In the genomic region with DNA sequence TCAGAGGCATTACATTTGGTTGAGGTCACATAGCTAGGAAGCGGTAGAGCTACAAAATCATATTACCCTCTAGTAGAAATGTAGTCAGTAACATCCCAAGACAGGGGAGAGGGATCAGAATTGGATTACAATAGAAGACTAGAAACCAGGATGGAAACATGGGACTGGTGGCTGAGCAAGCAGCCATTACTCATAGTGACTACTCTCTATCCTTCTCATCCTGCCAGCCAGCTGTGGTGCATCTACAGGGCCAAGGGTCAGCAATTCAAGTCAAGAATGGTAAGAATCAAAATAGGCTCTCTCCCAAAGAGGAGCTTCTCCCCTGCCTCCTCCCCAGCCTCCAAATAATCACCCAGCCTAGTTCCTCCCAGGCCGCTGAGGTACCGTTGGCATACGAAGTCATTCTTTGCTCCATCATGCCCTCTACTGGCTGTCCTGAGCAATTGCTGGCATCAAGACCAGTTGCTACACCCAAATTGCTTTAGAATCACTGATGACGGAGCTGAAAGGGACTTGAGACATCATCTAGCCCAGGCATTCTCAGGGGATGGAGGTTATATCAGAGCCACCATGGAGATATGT, we compare ENCODE assay signal across 1 cellular context.
TF ChIP-seq lines count a peak whose summit lies in the region.

No MANE protein-coding gene starts in this region.

TF ChIP-seq in Ishikawa, 13 proteins besides CTCF, POLR2A, EP300 and RAD21 (continued from another document):
- TF ChIP-seq, protein P1, sequence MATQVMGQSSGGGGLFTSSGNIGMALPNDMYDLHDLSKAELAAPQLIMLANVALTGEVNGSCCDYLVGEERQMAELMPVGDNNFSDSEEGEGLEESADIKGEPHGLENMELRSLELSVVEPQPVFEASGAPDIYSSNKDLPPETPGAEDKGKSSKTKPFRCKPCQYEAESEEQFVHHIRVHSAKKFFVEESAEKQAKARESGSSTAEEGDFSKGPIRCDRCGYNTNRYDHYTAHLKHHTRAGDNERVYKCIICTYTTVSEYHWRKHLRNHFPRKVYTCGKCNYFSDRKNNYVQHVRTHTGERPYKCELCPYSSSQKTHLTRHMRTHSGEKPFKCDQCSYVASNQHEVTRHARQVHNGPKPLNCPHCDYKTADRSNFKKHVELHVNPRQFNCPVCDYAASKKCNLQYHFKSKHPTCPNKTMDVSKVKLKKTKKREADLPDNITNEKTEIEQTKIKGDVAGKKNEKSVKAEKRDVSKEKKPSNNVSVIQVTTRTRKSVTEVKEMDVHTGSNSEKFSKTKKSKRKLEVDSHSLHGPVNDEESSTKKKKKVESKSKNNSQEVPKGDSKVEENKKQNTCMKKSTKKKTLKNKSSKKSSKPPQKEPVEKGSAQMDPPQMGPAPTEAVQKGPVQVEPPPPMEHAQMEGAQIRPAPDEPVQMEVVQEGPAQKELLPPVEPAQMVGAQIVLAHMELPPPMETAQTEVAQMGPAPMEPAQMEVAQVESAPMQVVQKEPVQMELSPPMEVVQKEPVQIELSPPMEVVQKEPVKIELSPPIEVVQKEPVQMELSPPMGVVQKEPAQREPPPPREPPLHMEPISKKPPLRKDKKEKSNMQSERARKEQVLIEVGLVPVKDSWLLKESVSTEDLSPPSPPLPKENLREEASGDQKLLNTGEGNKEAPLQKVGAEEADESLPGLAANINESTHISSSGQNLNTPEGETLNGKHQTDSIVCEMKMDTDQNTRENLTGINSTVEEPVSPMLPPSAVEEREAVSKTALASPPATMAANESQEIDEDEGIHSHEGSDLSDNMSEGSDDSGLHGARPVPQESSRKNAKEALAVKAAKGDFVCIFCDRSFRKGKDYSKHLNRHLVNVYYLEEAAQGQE (IDR thresholded peaks at IDR 0.05; ENCODE audit: low read depth) = no peak
- TF ChIP-seq TCF12 (IDR thresholded peaks at IDR 0.05; ENCODE audit: low read depth) (no peak), TAF1 (IDR thresholded peaks at IDR 0.05; ENCODE audit: low read depth) (no peak), YY1 (IDR thresholded peaks at IDR 0.05; ENCODE audit: low read depth) (no peak), FOXM1 (IDR thresholded peaks at IDR 0.05; ENCODE audit: borderline replicate concordance, low read depth) (no peak), TEAD4 (IDR thresholded peaks at IDR 0.05) (no peak), ZBTB7A (IDR thresholded peaks at IDR 0.05; ENCODE audit: low read depth) (no peak)
- TF ChIP-seq, protein P2, sequence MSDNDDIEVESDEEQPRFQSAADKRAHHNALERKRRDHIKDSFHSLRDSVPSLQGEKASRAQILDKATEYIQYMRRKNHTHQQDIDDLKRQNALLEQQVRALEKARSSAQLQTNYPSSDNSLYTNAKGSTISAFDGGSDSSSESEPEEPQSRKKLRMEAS (IDR thresholded peaks at IDR 0.05) = no peak
TF ChIP-seq in Ishikawa: peak in this region for 0.
